ENCODE assay signal across 12 cellular contexts in the genomic region with DNA sequence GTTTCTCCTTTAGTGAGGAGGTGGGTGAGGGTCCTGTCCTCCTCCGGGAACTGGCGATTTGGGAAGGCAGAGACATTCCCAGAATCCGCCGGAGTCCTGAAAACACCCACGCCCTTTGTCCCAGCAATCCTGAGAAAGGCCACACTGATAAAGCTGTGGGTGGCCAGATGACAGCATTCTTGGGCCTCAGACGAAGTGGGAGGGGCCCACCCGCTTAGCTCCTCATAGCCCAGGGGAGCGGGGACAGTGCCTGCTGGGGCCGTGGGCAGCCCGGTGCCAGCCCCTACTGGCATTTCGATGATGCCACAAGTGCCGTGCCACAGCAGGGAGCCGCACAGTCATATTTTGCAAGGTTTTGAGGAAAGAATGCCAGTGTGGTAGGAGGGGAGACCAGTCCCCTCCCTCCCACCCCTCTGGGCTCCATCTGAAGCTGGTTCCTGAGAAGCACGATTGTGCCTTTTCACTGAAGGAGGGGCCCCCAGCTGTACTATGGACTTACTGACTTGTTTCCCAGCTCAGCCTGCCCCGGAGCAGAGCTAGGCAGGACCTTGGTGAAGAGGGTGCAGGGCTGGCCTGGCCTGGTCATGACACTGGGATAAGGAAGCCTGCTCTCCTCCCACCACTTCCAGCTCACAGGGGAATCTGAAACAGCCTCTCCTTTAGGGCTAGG. TPM values are rescaled to one million over a fixed set of nuclear protein-coding genes. Genes with fewer than 3 reads are reported as not detected.
A peak's percentile ranks its signal among the peaks of the same experiment; 100 is the strongest.
DNase-seq lines count a peak whose midpoint lies in the region; ATAC-seq and TF ChIP-seq lines count a peak whose summit lies in the region.
"Had no signal": no experiment of that assay in that cellular context is flagged by ENCODE, and none has a peak within 500 bp of the region (broad histone marks: within the 10 kb centered on the region; RNA-seq: fewer than 3 reads in every experiment).

No MANE protein-coding gene starts in this region.

- H3K27me3 ChIP-seq in A673 (replicated peaks; ENCODE audit: insufficient read depth, low read depth, low read length, poor library complexity): no peaks in the 10 kb centered on the region
- H3K27me3 ChIP-seq in RWPE2 (ENCODE audit: insufficient read depth, poor library complexity, severe bottlenecking): no peaks in the 10 kb centered on the region
- no peaks in the 10 kb centered on the region for H3K27me3 ChIP-seq in heart left ventricle

- no TSS peak for BruUV-seq in A673 (replicated peaks; lab: Mats Ljungman, UMichigan)

- H3K36me3 ChIP-seq in A673 (ENCODE audit: insufficient read depth, low read length, poor library complexity, severe bottlenecking) (no peaks in the 10 kb centered on the region), RWPE2 (ENCODE audit: low read depth) (no peaks in the 10 kb centered on the region), heart left ventricle (no peaks in the 10 kb centered on the region)

- no peak for TF ChIP-seq POLR2A in heart left ventricle (IDR thresholded peaks at IDR 0.05)

- peaks cover 23% of the 10 kb centered on the region for H3K4me1 ChIP-seq in A673 (ENCODE audit: insufficient read depth, low read length, poor library complexity, severe bottlenecking)
- peaks cover 34% of the 10 kb centered on the region for H3K4me1 ChIP-seq in RWPE2 (ENCODE audit: insufficient read depth, poor library complexity, severe bottlenecking)
- peaks cover 0 to 39% (median 28%) of the 10 kb centered on the region in 12 donors for H3K4me1 ChIP-seq in heart left ventricle

- intact Hi-C loops in A673 (cut with micrococcal nuclease; ENCODE audit: unreplicated experiment): no loop called here
- intact Hi-C loops in heart left ventricle (cut with DNase I): no loop called here

- TF ChIP-seq CTCF in A673 (conservative IDR thresholded peaks at IDR 0.05; ENCODE audit: low read depth, low read length) (no peak), RWPE2 (IDR thresholded peaks at IDR 0.05; ENCODE audit: poor library complexity, severe bottlenecking) (no peak), heart left ventricle (IDR thresholded peaks at IDR 0.05) (no peak)

- H3K4me3 ChIP-seq in A673 (ENCODE audit: low read depth, low read length, poor library complexity, severe bottlenecking) (no peak overlapping the region), RWPE2 (ENCODE audit: severe bottlenecking) (no peak overlapping the region), heart left ventricle (no peak overlapping the region)

- no peaks in the 10 kb centered on the region for H3K9me3 ChIP-seq in A673 (ENCODE audit: low read depth, low read length, poor library complexity, severe bottlenecking)
- H3K9me3 ChIP-seq in RWPE2 (ENCODE audit: severe bottlenecking): no peaks in the 10 kb centered on the region
- no peaks in the 10 kb centered on the region for H3K9me3 ChIP-seq in heart left ventricle

- no peak for ATAC-seq in RWPE2 (ENCODE audit: low read depth)
- ATAC-seq in heart left ventricle: peak; percentile 84 to 92 (median 86)
- no peak for ATAC-seq in HG03159 (IDR thresholded peaks at IDR 0.05; ENCODE audit: unreplicated experiment)

- H3K27ac ChIP-seq in A673 (ENCODE audit: low read depth, low read length, poor library complexity, severe bottlenecking) (peak overlapping the region; percentile 60), RWPE2 (ENCODE audit: poor library complexity, severe bottlenecking) (peak overlapping the region; percentile 94), heart left ventricle (peak overlapping the region in 11 of 12 donors; percentile 30 to 85 (median 64))
- H3K27ac ChIP-seq: VCaP had no signal

- 32 to 50% (median 41%) methylated on average over 13 to 15 of the region's 15 CpGs for WGBS in heart left ventricle, 4 donors

- POLR2A ChIA-PET in A673 (lab: Charles Lee; ENCODE audit: low non-redundant PET): no interaction called here

- CTCF ChIA-PET in A673 (lab: Charles Lee): interaction anchor here (0.6 kb wide), 1 partner anchor 565 kb away, joined by 5 read pairs; no protein-coding TSS in a partner anchor

- DNase-seq in A673 (ENCODE audit: low spot score) (peak; percentile 87), RWPE2 (ENCODE audit: low spot score) (no peak), heart left ventricle (peak; percentile 69 to 86 (median 73)), nucleus accumbens (lab: John Stamatoyannopoulos, UW) (peak in 36 of 56 donors; percentile 26 to 85 (median 60)), NCI-H524 (lab: John Stamatoyannopoulos, UW) (no peak), GF-D8 (lab: John Stamatoyannopoulos, UW) (no peak)
- DNase-seq in stimulated activated CD4-positive, alpha-beta T cell treated with anti-CD3 and anti-CD28 coated beads, Interleukin-2, amount 100 ng/mL, for 48 hours: no peak
- DNase-seq: activated naive CD8-positive, alpha-beta T cell treated with anti-CD3 and anti-CD28 coated beads, Interleukin-2, amount 10 ng/mL, durations not matched to agents 7 days and 5 days; NCI-H345 had no signal

RNA-seq across cellular contexts. Expression of a gene that starts 20.9 kb away (rescaled TPM):
- 290 and 302 TPM in 2 replicates for total RNA-seq in A673 (2021)
- 100 to 1,000 TPM; 131 to 686 (median 343) TPM for total RNA-seq in heart left ventricle
- 100 to 1,000 TPM; 237 to 476 TPM for polyA plus RNA-seq in heart left ventricle

RNA-seq across cellular contexts. Expression of a gene that starts 49.4 kb away (rescaled TPM):
- total RNA-seq in A673 (2021) (not detected in 2 replicates), heart left ventricle (not detected)
- not detected for polyA plus RNA-seq in heart left ventricle
- total RNA-seq: activated naive CD8-positive, alpha-beta T cell treated with anti-CD3 and anti-CD28 coated beads, Interleukin-2, amount 10 ng/mL, durations not matched to agents 7 days and 5 days; frontal cortex had no signal

Comparison
In these comparisons a context has a peak if more than half of its experiments do, and no peak if none do; other contexts are left out.
1. DNase-seq: peak in A673 (single experiment), heart left ventricle (5 of 5) and nucleus accumbens (36 of 56); none in RWPE2 (single experiment), stimulated activated CD4-positive, alpha-beta T cell treated with anti-CD3 and anti-CD28 coated beads, Interleukin-2, amount 100 ng/mL, for 48 hours (0 of 2), NCI-H524 (0 of 2) and GF-D8 (single experiment).
2. ATAC-seq: peak in heart left ventricle (4 of 4); none in RWPE2 (single experiment) and HG03159 (single experiment).
3. Peak in every context shown above with its lines, with median percentiles within 50 percentile points of each other: H3K27ac ChIP-seq.